8 cellular contexts compared by ENCODE assay signal in genomic region chr3:10263549-10264363, GRCh38. TPM values are rescaled to one million over a fixed set of nuclear protein-coding genes. Genes with fewer than 3 reads are reported as not detected.
A peak's percentile ranks its signal among the peaks of the same experiment; 100 is the strongest.
DNase-seq lines count a peak whose midpoint lies in the region; ATAC-seq and TF ChIP-seq lines count a peak whose summit lies in the region.

No MANE protein-coding gene starts in this region.

- DNase-seq in RPMI7951 (ENCODE audit: low read depth) (peak; percentile 46), right atrium auricular region (ENCODE audit: low spot score) (peak; percentile 68)
- peak; percentile 77 for DNase-seq in activated naive CD4-positive, alpha-beta T cell treated with Interleukin-2 at 50 U/mL for 16 hours
- peak; percentile 39 to 58 for DNase-seq in stimulated activated CD4-positive, alpha-beta T cell treated with anti-CD3 and anti-CD28 coated beads, Interleukin-15, amount 100 ng/mL, for 1 hour (ENCODE audit: low read depth in 1 of 2, low spot score in 1 of 2)

- H3K9me3 ChIP-seq in right atrium auricular region, result no peaks in the 10 kb centered on the region

- TF ChIP-seq CTCF in GM12872 (IDR thresholded peaks at IDR 0.05; ENCODE audit: insufficient read depth, low read depth, low read length), result peak; percentile 55
- peak in 1 of 2 donors; percentile 57 for TF ChIP-seq CTCF in right atrium auricular region (IDR thresholded peaks at IDR 0.05)

- ATAC-seq in HG03442 (IDR thresholded peaks at IDR 0.05; ENCODE audit: unreplicated experiment) (no peak), HG02571 (IDR thresholded peaks at IDR 0.05; ENCODE audit: unreplicated experiment) (no peak), GM21529 (IDR thresholded peaks at IDR 0.05; ENCODE audit: unreplicated experiment) (no peak)

- H3K4me3 ChIP-seq in right atrium auricular region, result no peak overlapping the region

- peaks cover 0 to 5% of the 10 kb centered on the region in 2 donors for H3K4me1 ChIP-seq in right atrium auricular region

- H3K36me3 ChIP-seq in right atrium auricular region, result peaks cover 30% of the 10 kb centered on the region

- H3K27ac ChIP-seq in right atrium auricular region, result no peak overlapping the region

- H3K27me3 ChIP-seq in right atrium auricular region, result no peaks in the 10 kb centered on the region

RNA-seq across cellular contexts. Expression of gene TATDN2, which starts 15.5 kb away (rescaled TPM):
- total RNA-seq in RPMI7951 (2014; rRNA removed; shearing (Covaris generic)), result 11.2 and 13.7 TPM in 2 replicates
- 10 to 100 TPM in 1 of 2 donors, 1 to 10 TPM in 1; 9.8 to 14.3 TPM for total RNA-seq in right atrium auricular region

RNA-seq across cellular contexts. Expression of gene GHRL, which starts 29.0 kb away (rescaled TPM):
- total RNA-seq in RPMI7951 (2014; rRNA removed; shearing (Covaris generic)), result not detected in 2 replicates
- total RNA-seq in right atrium auricular region, result not detected

RNA-seq across cellular contexts. Expression of gene SEC13, which starts 57.2 kb away (rescaled TPM):
- 223 TPM in 2 replicates for total RNA-seq in RPMI7951 (2014; rRNA removed; shearing (Covaris generic))
- total RNA-seq in right atrium auricular region, result 10 to 100 TPM; 59.3 to 76.1 TPM
